Comparison of ENCODE assay signal across 8 cellular contexts in the genomic region with DNA sequence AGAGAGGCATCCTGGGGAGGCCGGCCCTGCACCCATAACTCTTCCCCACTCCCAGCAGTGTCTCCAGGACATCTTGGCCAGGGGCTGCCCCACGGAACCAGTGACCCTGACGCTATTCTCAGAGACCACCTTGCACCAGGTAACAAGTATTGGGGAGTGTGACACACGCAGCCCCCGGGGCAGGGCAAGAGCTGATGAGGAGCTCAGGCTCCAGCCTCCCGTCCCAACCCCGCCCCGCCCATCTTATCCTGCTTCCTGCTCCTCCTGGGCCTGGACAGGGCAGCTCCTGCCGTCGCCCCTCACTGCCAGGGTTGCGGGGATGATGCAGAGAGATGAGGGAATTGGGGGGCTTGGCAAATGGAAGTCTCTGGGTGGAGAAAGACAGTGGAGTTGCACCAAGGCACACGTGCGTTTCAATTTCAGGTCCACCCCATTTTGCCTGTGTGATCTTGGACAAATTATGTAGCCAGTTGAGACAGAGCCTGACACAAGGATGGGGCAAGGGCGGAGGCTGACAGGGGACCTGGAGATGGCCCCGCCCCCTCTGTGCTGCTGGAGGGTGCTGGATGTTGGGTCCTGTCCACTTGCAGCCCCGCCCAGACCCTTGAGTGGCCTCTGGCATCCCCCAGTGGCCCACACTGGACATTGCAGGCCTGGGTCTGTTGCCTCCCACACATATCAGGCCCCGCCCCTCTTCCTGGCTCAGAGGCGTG. TPM values are rescaled to one million over a fixed set of nuclear protein-coding genes. Genes with fewer than 3 reads are reported as not detected.
DNase-seq lines count a peak whose midpoint lies in the region; ATAC-seq and TF ChIP-seq lines count a peak whose summit lies in the region.

No MANE protein-coding gene starts in this region.

- 0 out of 2 replicates have a peak, but pooled peaks cover 5% of the 10 kb centered on the region for H3K4me1 ChIP-seq in SJSA1 (replicated peaks)
- no peaks in the 10 kb centered on the region for H3K4me1 ChIP-seq in adrenal gland (replicated peaks in 1 of 2)
- peaks cover 0 to 11% (median 4%) of the 10 kb centered on the region in 9 donors for H3K4me1 ChIP-seq in heart right ventricle
- H3K4me1 ChIP-seq in psoas muscle, result no peaks in the 10 kb centered on the region

- H3K27ac ChIP-seq in SJSA1, result no peak overlapping the region
- no peak overlapping the region for H3K27ac ChIP-seq in adrenal gland
- H3K27ac ChIP-seq in heart right ventricle, result no peak overlapping the region
- H3K27ac ChIP-seq in psoas muscle, result no peak overlapping the region

- no peak for TF ChIP-seq POLR2A in adrenal gland (IDR thresholded peaks at IDR 0.05)

- DNase-seq in ACHN, result peak; percentile 84
- DNase-seq in KBM-7, result peak; percentile 85
- DNase-seq in SJSA1 (ENCODE audit: low read depth in 1 of 2, low spot score in 2 of 2), result peak; percentile 78 to 94
- DNase-seq in adrenal gland, result peak; percentile 87 to 95 (median 92)
- peak; percentile 87 for DNase-seq in heart right ventricle
- DNase-seq in psoas muscle, result peak; percentile 87 to 96

- 35 to 62% (median 47%) methylated on average over 9 to 18 of the region's 18 CpGs for WGBS in adrenal gland, 4 donors
- WGBS in heart right ventricle, 2 donors, result 47 to 50% methylated on average over 18 of the region's 18 CpGs
- 52 to 57% (median 52%) methylated on average over 18 of the region's 18 CpGs for WGBS in psoas muscle, 3 donors

- in situ Hi-C loops in ACHN (cut with HindIII; ENCODE audit: low pct_ligation_motif_present, low pct_unique_long_range_greater_than_20kb, low sequenced_read_pairs), result no loop called here
- in situ Hi-C loops in KBM-7 (cut with MboI; ENCODE audit: low pct_unique_long_range_greater_than_20kb, low sequenced_read_pairs), result no loop called here

- H3K4me3 ChIP-seq in SJSA1 (no peak overlapping the region), adrenal gland (no peak overlapping the region), heart right ventricle (no peak overlapping the region), psoas muscle (no peak overlapping the region)

- intact Hi-C loops in adrenal gland (cut with DNase I) (no loop called here), heart right ventricle (cut with DNase I) (loop anchor here in 8 of 10 donors (1.0 to 2.0 kb wide), 5 partner anchors 22 to 25 kb away; no protein-coding TSS in a partner anchor), psoas muscle (cut with DNase I) (loop anchor here (1.0 to 2.0 kb wide), 2 partner anchors 22 to 24 kb away; no protein-coding TSS in a partner anchor)

- H3K27me3 ChIP-seq in SJSA1 (replicated peaks) (0 out of 2 replicates have a peak, but pooled peaks cover 3% of the 10 kb centered on the region), adrenal gland (no peaks in the 10 kb centered on the region), heart right ventricle (peaks cover 0 to 22% (median 6%) of the 10 kb centered on the region in 7 donors), psoas muscle (ENCODE audit: insufficient read depth in 3 of 3, low read length in 2 of 3) (peaks cover 0 to 2% (median 0%) of the 10 kb centered on the region in 3 donors)

- no peaks in the 10 kb centered on the region for H3K36me3 ChIP-seq in SJSA1
- no peaks in the 10 kb centered on the region for H3K36me3 ChIP-seq in adrenal gland (replicated peaks in 1 of 2)
- H3K36me3 ChIP-seq in heart right ventricle, result no peaks in the 10 kb centered on the region
- H3K36me3 ChIP-seq in psoas muscle (ENCODE audit: insufficient read depth in 1 of 2, low read depth in 1 of 2), result no peaks in the 10 kb centered on the region

- peak; percentile 84 to 97 (median 92) for ATAC-seq in heart right ventricle
- peak; percentile 96 to 99 (median 98) for ATAC-seq in psoas muscle
- no peak for ATAC-seq in GM18498 (IDR thresholded peaks at IDR 0.05; ENCODE audit: unreplicated experiment)

- H3K9me3 ChIP-seq in SJSA1 (replicated peaks) (no peaks in the 10 kb centered on the region), adrenal gland (replicated peaks in 1 of 3) (no peaks in the 10 kb centered on the region), heart right ventricle (no peaks in the 10 kb centered on the region), psoas muscle (no peaks in the 10 kb centered on the region)

- TF ChIP-seq CTCF in GM12872 (IDR thresholded peaks at IDR 0.05; ENCODE audit: insufficient read depth, low read depth, low read length) (peak; percentile 94), adrenal gland (IDR thresholded peaks at IDR 0.05) (peak; percentile 91 to 100 (median 99)), heart right ventricle (IDR thresholded peaks at IDR 0.05) (peak; percentile 81 to 99 (median 95)), psoas muscle (IDR thresholded peaks at IDR 0.05) (peak; percentile 99)

RNA-seq across cellular contexts. Expression of a gene that starts 10.7 kb away (rescaled TPM):
- total RNA-seq in SJSA1 (2014; rRNA removed; shearing (Covaris generic)), result not detected in 2 replicates
- total RNA-seq in adrenal gland (1 to 10 TPM in 5 of 8 donors, under 1 TPM in 3; 0.18 to 4.9 (median 1.7) TPM), heart right ventricle (1 to 10 TPM in 1 of 10 donors, under 1 TPM in 8, not detected in 1; 0.19 to 1.0 (median 0.33) TPM), psoas muscle (1 to 10 TPM in 3 of 4 donors, under 1 TPM in 1; 0.84 to 2.2 (median 1.4) TPM)
- polyA plus RNA-seq in adrenal gland (10 to 100 TPM in 1 of 3 donors, 1 to 10 TPM in 2; 1.5 to 52.5 (median 8.2) TPM), heart right ventricle (under 1 TPM; 0.52 to 0.73 TPM), psoas muscle (1 to 10 TPM in 1 of 3 donors, under 1 TPM in 2; 0.30 to 1.2 (median 0.63) TPM)

RNA-seq across cellular contexts. Expression of a gene that starts 11.0 kb away (rescaled TPM):
- total RNA-seq in SJSA1 (2014; rRNA removed; shearing (Covaris generic)), result not detected in 2 replicates
- total RNA-seq in adrenal gland (1 to 10 TPM in 7 of 8 donors, under 1 TPM in 1; 0.69 to 9.9 (median 2.9) TPM), heart right ventricle (1 to 10 TPM; 1.2 to 3.4 (median 2.0) TPM), psoas muscle (under 1 TPM in 1 of 4 donors, not detected in 3; 0.30 TPM)
- polyA plus RNA-seq in adrenal gland (1 to 10 TPM in 2 of 3 donors, under 1 TPM in 1; 0.88 to 4.4 (median 2.4) TPM), heart right ventricle (1 to 10 TPM in 1 of 2 donors, under 1 TPM in 1; 0.57 to 2.1 TPM), psoas muscle (under 1 TPM in 2 of 3 donors, not detected in 1; 0.05 to 0.31 TPM)

RNA-seq across cellular contexts. Expression of a gene that starts 14.7 kb away (rescaled TPM):
- total RNA-seq in SJSA1 (2014; rRNA removed; shearing (Covaris generic)), result not detected in 2 replicates
- total RNA-seq in adrenal gland, result 100 to 1,000 TPM in 4 of 8 donors, 10 to 100 TPM in 4; 13.4 to 633 (median 92.8) TPM
- 100 to 1,000 TPM in 1 of 3 donors, 10 to 100 TPM in 2; 52.7 to 488 (median 90.1) TPM for polyA plus RNA-seq in adrenal gland
- total RNA-seq in heart right ventricle, result 1,000 to 10,000 TPM; 4,333 to 6,303 (median 4,923) TPM
- polyA plus RNA-seq in heart right ventricle, result 1,000 to 10,000 TPM; 5,521 to 6,425 TPM
- total RNA-seq in psoas muscle, result 1,000 to 10,000 TPM; 1,183 to 3,738 (median 2,852) TPM
- polyA plus RNA-seq in psoas muscle, result 1,000 to 10,000 TPM; 1,867 to 2,156 (median 2,058) TPM

RNA-seq across cellular contexts. Expression of a gene that starts 28.5 kb away (rescaled TPM):
- not detected in 2 replicates for total RNA-seq in SJSA1 (2014; rRNA removed; shearing (Covaris generic))
- total RNA-seq in adrenal gland, result not detected
- not detected for polyA plus RNA-seq in adrenal gland
- total RNA-seq in heart right ventricle, result under 1 TPM in 5 of 10 donors, not detected in 5; 0.15 to 0.79 (median 0.28) TPM
- under 1 TPM; 0.35 to 0.95 TPM for polyA plus RNA-seq in heart right ventricle
- under 1 TPM in 1 of 4 donors, not detected in 3; 0.06 TPM for total RNA-seq in psoas muscle
- under 1 TPM; 0.06 to 0.17 (median 0.09) TPM for polyA plus RNA-seq in psoas muscle

RNA-seq across cellular contexts. Expression of a gene that starts 40.9 kb away (rescaled TPM):
- total RNA-seq in SJSA1 (2014; rRNA removed; shearing (Covaris generic)), result 0.11 TPM in 1 of 2 replicates, not detected in the other
- 10 to 100 TPM in 2 of 8 donors, 1 to 10 TPM in 6; 3.4 to 12.0 (median 7.7) TPM for total RNA-seq in adrenal gland
- polyA plus RNA-seq in adrenal gland, result 1 to 10 TPM; 3.0 to 5.0 (median 3.8) TPM
- 10 to 100 TPM in 1 of 10 donors, 1 to 10 TPM in 8, under 1 TPM in 1; 0.72 to 11.8 (median 2.4) TPM for total RNA-seq in heart right ventricle
- polyA plus RNA-seq in heart right ventricle, result 1 to 10 TPM in 1 of 2 donors, under 1 TPM in 1; 0.86 to 6.4 TPM
- total RNA-seq in psoas muscle, result not detected
- under 1 TPM; 0.01 to 0.51 (median 0.06) TPM for polyA plus RNA-seq in psoas muscle

Comparison
In these comparisons a context has a peak if more than half of its experiments do, and no peak if none do; other contexts are left out.
1. RNA of a gene that starts 14.7 kb away (total RNA-seq): 4,333 to 6,303 TPM in heart right ventricle, 1,183 to 3,738 TPM in psoas muscle and 13.4 to 633 TPM in adrenal gland; not detected in SJSA1; every median in the first group is over 10 times any median in the second.
2. intact Hi-C loops: an anchor here in heart right ventricle (1.0 to 2.0 kb wide) and psoas muscle (1.0 to 2.0 kb wide); none called in adrenal gland.
3. Peak in every context shown above with its lines, with median percentiles within 50 percentile points of each other: DNase-seq and CTCF ChIP-seq.